In genomic region chr6:117483004-117483644, GRCh38 we compare ENCODE assay signal across 8 cellular contexts. TPM values are rescaled to one million over a fixed set of nuclear protein-coding genes. Genes with fewer than 3 reads are reported as not detected.
A peak's percentile ranks its signal among the peaks of the same experiment; 100 is the strongest.
DNase-seq lines count a peak whose midpoint lies in the region; ATAC-seq, FAIRE-seq and TF ChIP-seq lines count a peak whose summit lies in the region.

No MANE protein-coding gene starts in this region.

- peak; percentile 25 for DNase-seq in activated T-cell treated with anti-CD3 and anti-CD28 coated beads for 48 hours (ENCODE audit: low read depth)
- DNase-seq in activated T-cell treated with anti-CD3 and anti-CD28 coated beads for 4 hours: no peak
- DNase-seq in NCI-H82 treated with DMSO at 0.1 percent for 48 hours (lab: John Stamatoyannopoulos, UW; ENCODE audit: unreplicated experiment): peak; percentile 18
- DNase-seq in activated naive CD8-positive, alpha-beta T cell treated with anti-CD3 and anti-CD28 coated beads, Interleukin-2, amount 10 ng/mL, durations not matched to agents 7 days and 5 days: peak; percentile 51
- peak; percentile 53 to 84 (median 61) for DNase-seq in heart left ventricle
- DNase-seq in pancreas: peak; percentile 58 to 91 (median 75)
- no peak for DNase-seq in cortex of kidney (lab: John Stamatoyannopoulos, UW)

- H3K4me1 Mint-ChIP-seq in activated naive CD8-positive, alpha-beta T cell treated with anti-CD3 and anti-CD28 coated beads, Interleukin-2, amount 10 ng/mL, durations not matched to agents 7 days and 5 days: peaks cover 20% of the 10 kb centered on the region

- intact Hi-C loops in heart left ventricle (cut with DNase I) (loop anchor here in 5 of 10 donors (2.0 to 10.0 kb wide), 5 partner anchors 64 to 1172 kb away; partner anchors contain the start of genes CEP85L (in 1 of the 5) and GOPC (in 1 of the 5)), pancreas (cut with DNase I) (no loop called here)

- ATAC-seq in HG02884 (IDR thresholded peaks at IDR 0.05; ENCODE audit: unreplicated experiment): peak; percentile 14
- ATAC-seq in activated naive CD8-positive, alpha-beta T cell treated with anti-CD3 and anti-CD28 coated beads, Interleukin-2, amount 10 ng/mL, durations not matched to agents 7 days and 5 days (ENCODE audit: low read depth): peak; percentile 5
- peak; percentile 51 to 74 (median 69) for ATAC-seq in heart left ventricle
- peak; percentile 67 to 73 (median 70) for ATAC-seq in pancreas

- H3K27ac ChIP-seq in heart left ventricle (peak overlapping the region; percentile 19 to 92 (median 84)), pancreas (peak overlapping the region; percentile 71 to 89 (median 80))

- peak overlapping the region; percentile 81 for H3K27ac Mint-ChIP-seq in activated naive CD8-positive, alpha-beta T cell treated with anti-CD3 and anti-CD28 coated beads, Interleukin-2, amount 10 ng/mL, durations not matched to agents 7 days and 5 days

- H3K4me3 Mint-ChIP-seq in activated naive CD8-positive, alpha-beta T cell treated with anti-CD3 and anti-CD28 coated beads, Interleukin-2, amount 10 ng/mL, durations not matched to agents 7 days and 5 days: peak overlapping the region; percentile 91

- no peak for FAIRE-seq in pancreas (lab: Jason Lieb, UNC)

- POLR2A ChIA-PET in activated naive CD8-positive, alpha-beta T cell treated with anti-CD3 and anti-CD28 coated beads, Interleukin-2, amount 10 ng/mL, durations not matched to agents 7 days and 5 days (lab: Charles Lee): interaction anchor here (1.2 to 3.3 kb wide), 4 partner anchors 13 to 119 kb away, joined by 3 to 32 read pairs (median 7); partner anchors contain the start of gene GOPC

- no peak for TF ChIP-seq CTCF in heart left ventricle (IDR thresholded peaks at IDR 0.05)
- no peak for TF ChIP-seq CTCF in pancreas (IDR thresholded peaks at IDR 0.05)

- H3K9me3 Mint-ChIP-seq in activated naive CD8-positive, alpha-beta T cell treated with anti-CD3 and anti-CD28 coated beads, Interleukin-2, amount 10 ng/mL, durations not matched to agents 7 days and 5 days: no peaks in the 10 kb centered on the region

- peaks cover 2% of the 10 kb centered on the region for H3K36me3 Mint-ChIP-seq in activated naive CD8-positive, alpha-beta T cell treated with anti-CD3 and anti-CD28 coated beads, Interleukin-2, amount 10 ng/mL, durations not matched to agents 7 days and 5 days

- no peaks in the 10 kb centered on the region for H3K9me3 ChIP-seq in heart left ventricle
- no peaks in the 10 kb centered on the region for H3K9me3 ChIP-seq in pancreas

- H3K27me3 ChIP-seq in heart left ventricle (peaks cover 0 to 5% (median 0%) of the 10 kb centered on the region in 9 donors), pancreas (no peaks in the 10 kb centered on the region)

- TF ChIP-seq POLR2A in heart left ventricle (IDR thresholded peaks at IDR 0.05): peak in 1 of 2 donors; percentile 6

- no peaks in the 10 kb centered on the region for H3K36me3 ChIP-seq in heart left ventricle
- H3K36me3 ChIP-seq in pancreas: no peaks in the 10 kb centered on the region

- peaks cover 35% of the 10 kb centered on the region for H3K27me3 Mint-ChIP-seq in activated naive CD8-positive, alpha-beta T cell treated with anti-CD3 and anti-CD28 coated beads, Interleukin-2, amount 10 ng/mL, durations not matched to agents 7 days and 5 days

- H3K4me1 ChIP-seq in heart left ventricle: peaks cover 0 to 37% (median 15%) of the 10 kb centered on the region in 12 donors
- H3K4me1 ChIP-seq in pancreas: peaks cover 7 to 22% (median 16%) of the 10 kb centered on the region in 3 donors

- 0 to 2% (median 1%) methylated on average over 30 to 46 of the region's 46 CpGs for WGBS in heart left ventricle, 4 donors
- 0 to 1% methylated on average over 43 to 46 of the region's 46 CpGs for WGBS in pancreas, 2 donors

- peak overlapping the region; percentile 62 to 88 (median 78) for H3K4me3 ChIP-seq in heart left ventricle
- H3K4me3 ChIP-seq in pancreas: peak overlapping the region; percentile 39 to 75 (median 59)

RNA-seq across cellular contexts. Expression of gene DCBLD1, which starts 0.7 kb away (rescaled TPM):
- 1 to 10 TPM; 5.6 to 6.2 TPM for total RNA-seq in activated naive CD8-positive, alpha-beta T cell treated with anti-CD3 and anti-CD28 coated beads, Interleukin-2, amount 10 ng/mL, durations not matched to agents 7 days and 5 days
- 10 to 100 TPM in 1 of 9 donors, 1 to 10 TPM in 8; 3.1 to 11.4 (median 4.1) TPM for total RNA-seq in heart left ventricle
- 1 to 10 TPM; 2.9 to 3.5 TPM for polyA plus RNA-seq in heart left ventricle
- 10 to 100 TPM in 1 of 6 donors, 1 to 10 TPM in 5; 4.8 to 12.2 (median 6.4) TPM for total RNA-seq in pancreas
- 10 to 100 TPM in 1 of 2 donors, 1 to 10 TPM in 1; 4.8 to 12.8 TPM for polyA plus RNA-seq in pancreas

RNA-seq across cellular contexts. Expression of gene ROS1, which starts 57.4 kb away (rescaled TPM):
- not detected for total RNA-seq in activated naive CD8-positive, alpha-beta T cell treated with anti-CD3 and anti-CD28 coated beads, Interleukin-2, amount 10 ng/mL, durations not matched to agents 7 days and 5 days
- under 1 TPM in 3 of 9 donors, not detected in 6; 0.04 to 0.07 (median 0.06) TPM for total RNA-seq in heart left ventricle
- polyA plus RNA-seq in heart left ventricle: under 1 TPM in 1 of 2 donors, not detected in 1; 0.01 TPM
- under 1 TPM in 5 of 6 donors, not detected in 1; 0.03 to 0.09 (median 0.05) TPM for total RNA-seq in pancreas
- polyA plus RNA-seq in pancreas: under 1 TPM in 1 of 2 donors, not detected in 1; 0.02 TPM

Comparison
In these comparisons a context has a peak if more than half of its experiments do, and no peak if none do; other contexts are left out.
1. DNase-seq: peak in activated T-cell treated with anti-CD3 and anti-CD28 coated beads for 48 hours (single experiment), NCI-H82 treated with DMSO at 0.1 percent for 48 hours (single experiment), activated naive CD8-positive, alpha-beta T cell treated with anti-CD3 and anti-CD28 coated beads, Interleukin-2, amount 10 ng/mL, durations not matched to agents 7 days and 5 days (single experiment), heart left ventricle (5 of 5) and pancreas (6 of 6); none in activated T-cell treated with anti-CD3 and anti-CD28 coated beads for 4 hours (single experiment) and cortex of kidney (single experiment).
2. ATAC-seq: peak in every context shown above with its lines; median percentile 70 in pancreas; 69 in heart left ventricle; 14 in HG02884; 5 in activated naive CD8-positive, alpha-beta T cell treated with anti-CD3 and anti-CD28 coated beads, Interleukin-2, amount 10 ng/mL, durations not matched to agents 7 days and 5 days.